ENCODE assay signal across 1 cellular context in genomic region chr14:94411638-94412037, GRCh38.
TF ChIP-seq lines count a peak whose summit lies in the region.

No MANE protein-coding gene starts in this region.

TF ChIP-seq in WTC11, 78 proteins besides CTCF, POLR2A, EP300 and RAD21 (continued from another document):
- TF ChIP-seq SMAD3 (CRISPR knock-in tag; IDR thresholded peaks at IDR 0.05; ENCODE audit: borderline replicate concordance) (no peak), AFF4 (CRISPR knock-in tag; IDR thresholded peaks at IDR 0.05; ENCODE audit: borderline replicate concordance) (no peak), CREM (CRISPR knock-in tag; IDR thresholded peaks at IDR 0.05) (no peak), ZNF396 (CRISPR knock-in tag; IDR thresholded peaks at IDR 0.05; ENCODE audit: borderline replicate concordance) (no peak), TEAD4 (CRISPR knock-in tag; IDR thresholded peaks at IDR 0.05) (no peak), ELF4 (CRISPR knock-in tag; IDR thresholded peaks at IDR 0.05; ENCODE audit: low read depth) (no peak)
TF ChIP-seq in WTC11: peak in this region for 0.
